Comparison of ENCODE assay signal across 17 cellular contexts in genomic region chr3:157494581-157495281, GRCh38. TPM values are rescaled to one million over a fixed set of nuclear protein-coding genes. Genes with fewer than 3 reads are reported as not detected.
DNase-seq lines count a peak whose midpoint lies in the region; TF ChIP-seq lines count a peak whose summit lies in the region.
"Had no signal": no experiment of that assay in that cellular context is flagged by ENCODE, and none has a peak within 500 bp of the region (broad histone marks: within the 10 kb centered on the region; RNA-seq: fewer than 3 reads in every experiment).

No MANE protein-coding gene starts in this region.

- H3K27me3 ChIP-seq in tibial artery (no peaks in the 10 kb centered on the region), BE2C (no peaks in the 10 kb centered on the region)

- intact Hi-C loops in tibial artery (cut with DNase I; ENCODE audit: low total_unique reads), result loop anchor here (10.0 kb wide), 1 partner anchor 290 kb away; no protein-coding TSS in a partner anchor

- DNase-seq in DMS53 (lab: John Stamatoyannopoulos, UW), result peak; percentile 65
- peak; percentile 88 for DNase-seq in NCI-H1092 treated with DMSO at 0.1 percent for 48 hours (lab: John Stamatoyannopoulos, UW)
- DNase-seq in NCI-H748 treated with DMSO at 0.1 percent for 48 hours (lab: John Stamatoyannopoulos, UW), result peak; percentile 85
- DNase-seq in fibroblast of the aortic adventitia (ENCODE audit: low read depth), result peak; percentile 50
- DNase-seq in activated CD4-positive, alpha-beta T cell treated with anti-CD3 and anti-CD28 coated beads, Interleukin-2, amount 50 U/mL, for 48 hours, result no peak
- no peak for DNase-seq in tibial artery
- DNase-seq in BE2C, result no peak
- no peak for DNase-seq in activated effector memory CD4-positive, alpha-beta T cell treated with anti-CD3 and anti-CD28 coated beads, Interleukin-2, amount 50 U/mL, for 16 hours
- DNase-seq: activated CD8-positive, alpha-beta T cell treated with anti-CD3 and anti-CD28 coated beads, Interleukin-2, amount 10 ng/mL, durations not matched to agents 7 days and 5 days; activated naive CD4-positive, alpha-beta T cell treated with Interleukin-2 at 50 U/mL for 16 hours; AML-193; GF-D8; left colon; NCI-H1048; retina; stimulated activated CD4-positive, alpha-beta T cell treated with anti-CD3 and anti-CD28 coated beads, Interleukin-4, amount 100 ng/mL, for 24 hours; stimulated activated naive CD4-positive, alpha-beta T cell treated with Interleukin-2 at 50 U/mL for 16 hours had no signal

- H3K27ac ChIP-seq in tibial artery, result no peak overlapping the region

- H3K9me3 ChIP-seq in tibial artery (no peaks in the 10 kb centered on the region), BE2C (no peaks in the 10 kb centered on the region)

- TF ChIP-seq CTCF in fibroblast of the aortic adventitia (IDR thresholded peaks at IDR 0.05; ENCODE audit: insufficient read depth, low read length), result no peak
- TF ChIP-seq CTCF in tibial artery (IDR thresholded peaks at IDR 0.05), result no peak
- no peak for TF ChIP-seq CTCF in BE2C (IDR thresholded peaks at IDR 0.05; ENCODE audit: low read depth, low read length)

- H3K36me3 ChIP-seq in tibial artery (no peaks in the 10 kb centered on the region), BE2C (no peaks in the 10 kb centered on the region)

- no peak overlapping the region for H3K4me3 ChIP-seq in fibroblast of the aortic adventitia (ENCODE audit: low read depth, low read length)
- no peak overlapping the region for H3K4me3 ChIP-seq in tibial artery
- no peak overlapping the region for H3K4me3 ChIP-seq in BE2C (ENCODE audit: low read depth, low read length)

- H3K4me1 ChIP-seq in tibial artery (peaks cover 0 to 7% (median 2%) of the 10 kb centered on the region in 4 donors), BE2C (no peaks in the 10 kb centered on the region)

RNA-seq across cellular contexts. Expression of gene VEPH1, which starts 8.5 kb away (rescaled TPM):
- 27.4 and 152 TPM in 2 replicates for total RNA-seq in fibroblast of the aortic adventitia (ENCODE audit: low replicate concordance)
- not detected for polyA plus RNA-seq in BE2C (2012; ENCODE audit: insufficient read depth, insufficient read length, low read depth)
- total RNA-seq: activated CD8-positive, alpha-beta T cell treated with anti-CD3 and anti-CD28 coated beads, Interleukin-2, amount 10 ng/mL, durations not matched to agents 7 days and 5 days had no signal

RNA-seq across cellular contexts. Expression of gene PTX3, which starts 58.1 kb away (rescaled TPM):
- total RNA-seq in fibroblast of the aortic adventitia (ENCODE audit: low replicate concordance), result 175 and 216 TPM in 2 replicates
- not detected for polyA plus RNA-seq in BE2C (2012; ENCODE audit: insufficient read depth, insufficient read length, low read depth)
- total RNA-seq: activated CD8-positive, alpha-beta T cell treated with anti-CD3 and anti-CD28 coated beads, Interleukin-2, amount 10 ng/mL, durations not matched to agents 7 days and 5 days had no signal

Comparison
In these comparisons a context has a peak if more than half of its experiments do, and no peak if none do; other contexts are left out.
1. DNase-seq: peak in DMS53 (single experiment), NCI-H1092 treated with DMSO at 0.1 percent for 48 hours (single experiment), NCI-H748 treated with DMSO at 0.1 percent for 48 hours (single experiment) and fibroblast of the aortic adventitia (single experiment); none in activated CD4-positive, alpha-beta T cell treated with anti-CD3 and anti-CD28 coated beads, Interleukin-2, amount 50 U/mL, for 48 hours (0 of 2), tibial artery (0 of 2), BE2C (single experiment) and activated effector memory CD4-positive, alpha-beta T cell treated with anti-CD3 and anti-CD28 coated beads, Interleukin-2, amount 50 U/mL, for 16 hours (single experiment).